ENCODE assay signal across 29 cellular contexts in the genomic region with DNA sequence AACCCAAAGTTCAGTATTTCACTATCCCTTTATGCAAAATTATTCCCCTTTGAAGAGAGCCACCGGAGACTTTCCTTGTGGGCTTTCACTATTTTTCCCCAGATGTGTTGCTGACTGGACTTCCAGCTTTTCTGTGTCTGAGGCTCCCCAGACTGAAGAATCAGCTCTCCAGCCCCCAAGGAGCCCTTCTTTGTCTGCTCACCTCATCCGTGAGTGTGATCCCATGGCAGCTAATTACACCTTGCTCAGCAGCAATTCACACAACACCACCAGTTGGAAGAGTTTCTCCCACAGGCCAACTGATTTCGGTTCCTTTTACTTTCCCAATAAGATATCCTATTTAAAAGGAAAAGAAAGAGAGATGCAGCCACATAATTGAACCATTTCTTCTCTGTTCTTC.
"Had no signal": no experiment of that assay in that cellular context is flagged by ENCODE, and none has a peak within 500 bp of the region (broad histone marks: within the 10 kb centered on the region; RNA-seq: fewer than 3 reads in every experiment).

No MANE protein-coding gene starts in this region.

- H3K9me3 ChIP-seq: gastroesophageal sphincter, heart left ventricle, left lung, ovary, psoas muscle, sigmoid colon, spleen, thoracic aorta, tibial nerve, upper lobe of left lung, uterus had no signal

- H3K4me3 ChIP-seq: dorsolateral prefrontal cortex, gastroesophageal sphincter, heart left ventricle, hepatocyte, left lung, ovary, psoas muscle, sigmoid colon, spleen, thoracic aorta, tibial nerve, upper lobe of left lung, uterus had no signal

- H3K27me3 ChIP-seq: dorsolateral prefrontal cortex, gastroesophageal sphincter, heart left ventricle, hepatocyte, left lung, ovary, sigmoid colon, tibial nerve, upper lobe of left lung, uterus had no signal

- H3K4me1 Mint-ChIP-seq: naive thymus-derived CD4-positive, alpha-beta T cell; stimulated activated memory B cell treated with anti-CD40 and anti-IgM and Interleukin-4, amounts not matched to agents 10 μg/mL and 1 μg/mL and 100 μg/mL, for 72 hours had no signal

- H3K27ac ChIP-seq: dorsolateral prefrontal cortex, epithelial cell of prostate, foreskin keratinocyte, gastroesophageal sphincter, heart left ventricle, hepatocyte, left lung, ovary, psoas muscle, sigmoid colon, spleen, thoracic aorta, tibial nerve, upper lobe of left lung, uterus had no signal

- ATAC-seq: esophagus mucosa; foreskin keratinocyte; gastroesophageal sphincter; heart left ventricle; left cardiac atrium; left lung; naive thymus-derived CD4-positive, alpha-beta T cell; psoas muscle; right cardiac atrium; stimulated activated memory B cell treated with anti-CD40 and anti-IgM and Interleukin-4, amounts not matched to agents 10 μg/mL and 1 μg/mL and 100 μg/mL, for 72 hours; stimulated activated naive CD8-positive, alpha-beta T cell treated with anti-CD3 and anti-CD28 coated beads, Interleukin-15, Interleukin-2, amounts not matched to agents 100 U/mL and 50 U/mL, for 24 hours had no signal

- H3K36me3 ChIP-seq: gastroesophageal sphincter, heart left ventricle, left lung, ovary, sigmoid colon, spleen, thoracic aorta, tibial nerve, upper lobe of left lung, uterus had no signal

- H3K36me3 Mint-ChIP-seq: naive thymus-derived CD4-positive, alpha-beta T cell; stimulated activated memory B cell treated with anti-CD40 and anti-IgM and Interleukin-4, amounts not matched to agents 10 μg/mL and 1 μg/mL and 100 μg/mL, for 72 hours had no signal

- H3K4me3 Mint-ChIP-seq: naive thymus-derived CD4-positive, alpha-beta T cell; nephron; stimulated activated memory B cell treated with anti-CD40 and anti-IgM and Interleukin-4, amounts not matched to agents 10 μg/mL and 1 μg/mL and 100 μg/mL, for 72 hours had no signal

- H3K4me1 ChIP-seq: left lung, psoas muscle, spleen, upper lobe of left lung, uterus had no signal

- DNase-seq: dorsolateral prefrontal cortex; effector CD4-positive, alpha-beta T cell; foreskin keratinocyte; heart left ventricle; kidney; left cardiac atrium; left lung; midbrain; naive thymus-derived CD4-positive, alpha-beta T cell; nucleus accumbens; ovary; posterior cingulate gyrus; psoas muscle; right cardiac atrium; sigmoid colon; spleen; stimulated activated CD4-positive, alpha-beta T cell treated with anti-CD3 and anti-CD28 coated beads, Interleukin-4, amount 100 ng/mL, for 4 hours; stimulated activated naive CD8-positive, alpha-beta T cell treated with anti-CD3 and anti-CD28 coated beads, Interleukin-15, Interleukin-2, amounts not matched to agents 100 U/mL and 50 U/mL, for 24 hours; substantia nigra; upper lobe of left lung; uterus had no signal

- H3K9me3 Mint-ChIP-seq: nephron; stimulated activated memory B cell treated with anti-CD40 and anti-IgM and Interleukin-4, amounts not matched to agents 10 μg/mL and 1 μg/mL and 100 μg/mL, for 72 hours had no signal

- H3K27ac Mint-ChIP-seq: naive thymus-derived CD4-positive, alpha-beta T cell; nephron; stimulated activated memory B cell treated with anti-CD40 and anti-IgM and Interleukin-4, amounts not matched to agents 10 μg/mL and 1 μg/mL and 100 μg/mL, for 72 hours had no signal
